ENCODE assay signal across 8 cellular contexts in the genomic region with DNA sequence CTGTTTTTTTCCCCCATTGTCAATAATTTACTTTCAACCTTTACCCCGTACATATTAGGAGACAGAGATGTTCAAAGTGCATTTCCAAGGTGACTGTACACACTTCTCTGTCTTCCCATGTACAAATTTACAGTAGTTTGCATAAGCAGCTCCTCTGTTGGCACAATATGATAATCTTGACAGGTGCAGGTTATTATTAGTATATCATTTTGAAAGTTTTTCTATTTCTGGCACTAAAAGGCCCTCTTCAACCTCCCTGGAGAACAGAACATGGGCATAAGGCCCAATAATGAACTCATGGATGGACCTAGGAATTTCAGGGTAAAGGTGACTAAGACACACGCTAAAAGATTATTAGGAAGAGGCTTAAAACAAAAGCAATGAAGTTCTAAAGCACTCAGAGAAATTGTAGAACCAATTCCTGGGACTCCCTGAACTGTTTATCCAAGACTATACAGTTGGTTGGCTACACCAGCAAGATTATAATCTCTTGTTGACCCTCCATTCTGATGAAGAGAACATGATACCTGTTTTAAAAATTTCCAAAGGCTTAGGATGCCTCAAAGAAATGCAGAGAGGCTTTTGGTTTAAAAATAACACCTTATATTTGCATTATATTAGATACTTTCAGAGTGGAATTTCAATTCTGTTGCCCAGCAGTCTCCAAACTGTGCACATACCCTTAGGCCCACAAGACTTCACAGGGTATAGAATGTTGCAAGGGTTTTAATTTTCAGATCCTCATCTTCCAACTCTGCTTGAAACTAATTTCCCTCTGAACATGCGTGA. TPM values are rescaled to one million over a fixed set of nuclear protein-coding genes. Genes with fewer than 3 reads are reported as not detected.
A peak's percentile ranks its signal among the peaks of the same experiment; 100 is the strongest.
DNase-seq lines count a peak whose midpoint lies in the region; ATAC-seq, FAIRE-seq and TF ChIP-seq lines count a peak whose summit lies in the region.

No MANE protein-coding gene starts in this region.

- peaks cover 44% of the 10 kb centered on the region for H3K4me1 ChIP-seq in HUES6 (ENCODE audit: control insufficient read depth, insufficient read depth, low read length)

- FAIRE-seq in GM12891 (lab: Jason Lieb, UNC) (peak; percentile 64), bronchial epithelial cell (lab: Jason Lieb, UNC) (no peak)

- peak overlapping the region; percentile 93 for H3K4me3 ChIP-seq in HUES6 (ENCODE audit: low read depth, low read length)
- H3K4me3 ChIP-seq in bronchial epithelial cell (ENCODE audit: low read depth, low read length), result peak overlapping the region; percentile 86

- ATAC-seq in GM21737 (IDR thresholded peaks at IDR 0.05; ENCODE audit: unreplicated experiment), result no peak

- H3K27ac ChIP-seq in HUES6 (ENCODE audit: low read depth, low read length), result peak overlapping the region; percentile 12; the same call in 1 of the 2 replicates

- H3K9me3 Mint-ChIP-seq in mesothelial cell of epicardium, result peaks cover 3% of the 10 kb centered on the region

- peak overlapping the region; percentile 96 for H3K27ac Mint-ChIP-seq in mesothelial cell of epicardium

- peaks cover 36% of the 10 kb centered on the region for H3K4me1 Mint-ChIP-seq in mesothelial cell of epicardium

- no peak for TF ChIP-seq POLR2A in GM12891 (IDR thresholded peaks at IDR 0.05; ENCODE audit: low read depth, low read length)

- H3K4me3 Mint-ChIP-seq in mesothelial cell of epicardium, result peak overlapping the region; percentile 86

- no peaks in the 10 kb centered on the region for H3K27me3 ChIP-seq in HUES6 (ENCODE audit: control insufficient read depth, insufficient read depth, low read length)
- H3K27me3 ChIP-seq in bronchial epithelial cell (ENCODE audit: control insufficient read depth, insufficient read depth, low read length), result no peaks in the 10 kb centered on the region

- H3K27me3 Mint-ChIP-seq in mesothelial cell of epicardium (ENCODE audit: low read depth), result no peaks in the 10 kb centered on the region

- H3K9me3 ChIP-seq in HUES6 (ENCODE audit: control insufficient read depth, insufficient read depth, low read depth, low read length), result no peaks in the 10 kb centered on the region

- H3K36me3 ChIP-seq in HUES6 (ENCODE audit: control insufficient read depth, insufficient read depth, low read length) (no peaks in the 10 kb centered on the region), bronchial epithelial cell (ENCODE audit: control insufficient read depth, insufficient read depth, low read length) (no peaks in the 10 kb centered on the region)

- TF ChIP-seq CTCF in bronchial epithelial cell (IDR thresholded peaks at IDR 0.05; ENCODE audit: insufficient read depth, low read length, severe bottlenecking) (no peak), mesothelial cell of epicardium (IDR thresholded peaks at IDR 0.05; ENCODE audit: unreplicated experiment) (no peak)

- no peak for DNase-seq in GM12891 (ENCODE audit: insufficient read length, low spot score)
- DNase-seq in bronchial epithelial cell (ENCODE audit: low read depth), result peak; percentile 27
- DNase-seq in mesothelial cell of epicardium (ENCODE audit: low spot score in 2 of 2, unreplicated experiment in 2 of 2), result no peak
- DNase-seq in HPDE6-E6E7 (ENCODE audit: extremely low spot score), result no peak
- DNase-seq in activated CD4-positive, alpha-beta T cell treated with anti-CD3 and anti-CD28 coated beads for 4 hours, result no peak
- no peak for DNase-seq in nucleus accumbens (lab: John Stamatoyannopoulos, UW)

- H3K36me3 Mint-ChIP-seq in mesothelial cell of epicardium, result no peaks in the 10 kb centered on the region

- peak overlapping the region; percentile 77 for H3K9ac ChIP-seq in HUES6 (ENCODE audit: low read length)

TF ChIP-seq in GM12891, 5 proteins besides CTCF, POLR2A, EP300 and RAD21:
- no peak for TF ChIP-seq SPI1 (IDR thresholded peaks at IDR 0.05; ENCODE audit: low read depth, low read length)
- no peak for TF ChIP-seq TAF1 (IDR thresholded peaks at IDR 0.05; ENCODE audit: low read depth, low read length)
- no peak for TF ChIP-seq POLR2AphosphoS5 (IDR thresholded peaks at IDR 0.05; ENCODE audit: low read depth, low read length)
- no peak for TF ChIP-seq PAX5 (IDR thresholded peaks at IDR 0.05; ENCODE audit: insufficient read depth, low read length, severe bottlenecking)
- TF ChIP-seq POU2F2 (IDR thresholded peaks at IDR 0.05; ENCODE audit: low read depth, low read length), result no peak

RNA-seq across cellular contexts. Expression of a gene that starts 1.1 kb away (rescaled TPM):
- 25.1 TPM for polyA plus RNA-seq in GM12891 (2012; ENCODE audit: low read depth, missing spikeins)
- 60.6 and 63.5 TPM in 2 replicates for total RNA-seq in bronchial epithelial cell
- total RNA-seq in mesothelial cell of epicardium, result 31.0 to 31.7 TPM (median 31.3 TPM) in 3 replicates
